Comparison of ENCODE assay signal across 11 cellular contexts in genomic region chrX:139844163-139844562, GRCh38.
A peak's percentile ranks its signal among the peaks of the same experiment; 100 is the strongest.
DNase-seq lines count a peak whose midpoint lies in the region; ATAC-seq and TF ChIP-seq lines count a peak whose summit lies in the region.
"Had no signal": no experiment of that assay in that cellular context is flagged by ENCODE, and none has a peak within 500 bp of the region (broad histone marks: within the 10 kb centered on the region; RNA-seq: fewer than 3 reads in every experiment).

No MANE protein-coding gene starts in this region.

- no peak for TF ChIP-seq CTCF in esophagus squamous epithelium (IDR thresholded peaks at IDR 0.05)
- TF ChIP-seq CTCF in Peyer's patch (IDR thresholded peaks at IDR 0.05), result no peak

- H3K27me3 ChIP-seq in esophagus squamous epithelium (no peaks in the 10 kb centered on the region), Peyer's patch (no peaks in the 10 kb centered on the region)

- peaks cover 0 to 10% (median 0%) of the 10 kb centered on the region in 3 donors for H3K4me1 ChIP-seq in esophagus squamous epithelium
- no peaks in the 10 kb centered on the region for H3K4me1 ChIP-seq in Peyer's patch

- intact Hi-C loops in esophagus squamous epithelium (cut with DNase I), result no loop called here

- H3K4me3 ChIP-seq in esophagus squamous epithelium (no peak overlapping the region), Peyer's patch (no peak overlapping the region)
- H3K4me3 ChIP-seq: lung had no signal

- 33 to 35% methylated on average over 2 of the region's 2 CpGs for WGBS in esophagus squamous epithelium, 2 donors

- DNase-seq in kidney tubule cell (ENCODE audit: low spot score) (peak; percentile 66), caudate nucleus (lab: John Stamatoyannopoulos, UW) (no peak), esophagus squamous epithelium (lab: John Stamatoyannopoulos, UW) (no peak), Peyer's patch (no peak)
- DNase-seq: activated naive CD4-positive, alpha-beta T cell; erythroblast had no signal

- peak; percentile 78 for ATAC-seq in GM18502 (IDR thresholded peaks at IDR 0.05; ENCODE audit: poor library complexity, unreplicated experiment)
- peak; percentile 56 for ATAC-seq in GM21526 (IDR thresholded peaks at IDR 0.05; ENCODE audit: low FRiP score, unreplicated experiment)
- ATAC-seq in HG03571 (IDR thresholded peaks at IDR 0.05; ENCODE audit: unreplicated experiment), result peak; percentile 34
- ATAC-seq in HG03039 (IDR thresholded peaks at IDR 0.05; ENCODE audit: unreplicated experiment), result no peak

- TF ChIP-seq POLR2A in esophagus squamous epithelium (IDR thresholded peaks at IDR 0.05), result no peak
- no peak for TF ChIP-seq POLR2A in Peyer's patch (IDR thresholded peaks at IDR 0.05)

- H3K27ac ChIP-seq in caudate nucleus (ENCODE audit: low read depth, low read length), result no peak overlapping the region
- no peak overlapping the region for H3K27ac ChIP-seq in esophagus squamous epithelium
- H3K27ac ChIP-seq in Peyer's patch, result no peak overlapping the region

- H3K36me3 ChIP-seq in esophagus squamous epithelium, result no peaks in the 10 kb centered on the region
- no peaks in the 10 kb centered on the region for H3K36me3 ChIP-seq in Peyer's patch

- no peaks in the 10 kb centered on the region for H3K9me3 ChIP-seq in esophagus squamous epithelium
- no peaks in the 10 kb centered on the region for H3K9me3 ChIP-seq in Peyer's patch
